ENCODE assay signal across 33 cellular contexts in the genomic region with DNA sequence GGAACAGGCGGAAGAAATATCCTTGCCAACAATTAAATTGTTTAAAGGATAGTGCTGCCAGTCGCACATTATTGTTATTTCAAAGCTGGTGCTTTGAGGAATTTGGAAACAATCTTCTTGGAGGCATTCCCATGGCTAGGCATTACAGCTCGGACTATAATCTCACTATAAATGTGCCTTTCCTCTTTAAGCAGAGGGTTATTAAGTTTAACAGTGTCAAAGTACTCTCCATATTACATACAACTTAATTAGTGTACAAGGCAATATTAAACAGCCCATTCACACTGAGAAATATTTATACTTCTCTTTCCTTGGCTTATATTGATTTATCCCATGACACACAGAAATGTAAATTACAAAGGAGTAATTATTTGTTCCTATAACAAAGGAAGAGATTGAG. TPM values are rescaled to one million over a fixed set of nuclear protein-coding genes. Genes with fewer than 3 reads are reported as not detected.
"Had no signal": no experiment of that assay in that cellular context is flagged by ENCODE, and none has a peak within 500 bp of the region (broad histone marks: within the 10 kb centered on the region; RNA-seq: fewer than 3 reads in every experiment).

No MANE protein-coding gene starts in this region.

- H3K9me3 ChIP-seq: ascending aorta, breast epithelium, esophagus squamous epithelium, gastroesophageal sphincter had no signal

- H3K36me3 ChIP-seq: ascending aorta, breast epithelium, cardiac muscle cell, esophagus squamous epithelium, gastroesophageal sphincter had no signal

- H3K27ac ChIP-seq: ascending aorta, cardiac muscle cell, epithelial cell of prostate, esophagus squamous epithelium, gastroesophageal sphincter had no signal

- H3K4me1 ChIP-seq: ascending aorta, breast epithelium had no signal

- H3K27me3 ChIP-seq: ascending aorta, breast epithelium, esophagus squamous epithelium, gastroesophageal sphincter had no signal

- H3K4me3 ChIP-seq: ascending aorta, breast epithelium, cardiac muscle cell, esophagus squamous epithelium, gastroesophageal sphincter had no signal

- ATAC-seq: activated CD4-positive, alpha-beta T cell treated with anti-CD3 and anti-CD28 coated beads for 36 hours; activated CD8-positive, alpha-beta memory T cell treated with anti-CD3 and anti-CD28 coated beads, Interleukin-2, amount 10 ng/mL, durations not matched to agents 7 days and 5 days; activated CD8-positive, alpha-beta T cell treated with anti-CD3 and anti-CD28 coated beads, Interleukin-2, amount 10 ng/mL, durations not matched to agents 7 days and 5 days; activated naive CD4-positive, alpha-beta T cell treated with anti-CD3 and anti-CD28 coated beads, Interleukin-2, amount 50 U/mL, for 72 hours; gastroesophageal sphincter had no signal

- DNase-seq: activated CD4-positive, alpha-beta memory T cell treated with anti-CD3 and anti-CD28 coated beads for 36 hours; activated CD4-positive, alpha-beta T cell treated with anti-CD3 and anti-CD28 coated beads for 36 hours; activated CD4-positive, alpha-beta T cell treated with anti-CD3 and anti-CD28 coated beads, Interleukin-2, amount 10 ng/mL, durations not matched to agents 24 days and 14 days; activated CD4-positive, CD25-positive, alpha-beta regulatory T cell; activated CD4-positive, CD25-positive, alpha-beta regulatory T cell treated with anti-CD3 and anti-CD28 coated beads, Interleukin-2, amount 50 U/mL, for 72 hours; activated CD8-positive, alpha-beta memory T cell treated with anti-CD3 and anti-CD28 coated beads, Interleukin-2, amount 10 ng/mL, durations not matched to agents 7 days and 5 days; activated CD8-positive, alpha-beta memory T cell treated with anti-CD3 and anti-CD28 coated beads, Interleukin-2, amount 50 U/mL, for 4 hours; activated CD8-positive, alpha-beta T cell treated with anti-CD3 and anti-CD28 coated beads, Interleukin-2, amount 10 ng/mL, durations not matched to agents 7 days and 5 days; activated gamma-delta T cell; activated naive CD4-positive, alpha-beta T cell; activated naive CD4-positive, alpha-beta T cell treated with anti-CD3 and anti-CD28 coated beads, Interleukin-2, amount 10 ng/mL, durations not matched to agents 7 days and 5 days; activated naive CD8-positive, alpha-beta T cell treated with anti-CD3 and anti-CD28 coated beads, Interleukin-2, amount 10 ng/mL, durations not matched to agents 7 days and 5 days; activated T-cell treated with anti-CD3 and anti-CD28 coated beads, Interleukin-2, amount 50 U/mL, for 1 hour; activated T-cell treated with anti-CD3 and anti-CD28 coated beads, Interleukin-2, amount 50 U/mL, for 48 hours; central memory CD4-positive, alpha-beta T cell; cerebellar nuclear complex; cortex of kidney; effector CD8-positive, alpha-beta T cell; esophagus squamous epithelium; foreskin melanocyte; T-helper 2 cell had no signal

- FAIRE-seq: endometrium, endothelial cell of umbilical vein had no signal

RNA-seq across cellular contexts. Expression of a gene that starts 54.0 kb away (rescaled TPM):
- total RNA-seq: activated CD4-positive, alpha-beta memory T cell treated with anti-CD3 and anti-CD28 coated beads for 36 hours; activated CD4-positive, alpha-beta T cell treated with anti-CD3 and anti-CD28 coated beads for 36 hours; activated CD4-positive, alpha-beta T cell treated with anti-CD3 and anti-CD28 coated beads, Interleukin-2, amount 10 ng/mL, durations not matched to agents 24 days and 14 days; activated CD8-positive, alpha-beta memory T cell treated with anti-CD3 and anti-CD28 coated beads for 36 hours; activated CD8-positive, alpha-beta memory T cell treated with anti-CD3 and anti-CD28 coated beads, Interleukin-2, amount 10 ng/mL, durations not matched to agents 7 days and 5 days; activated CD8-positive, alpha-beta T cell treated with anti-CD3 and anti-CD28 coated beads, Interleukin-2, amount 10 ng/mL, durations not matched to agents 7 days and 5 days; activated naive CD4-positive, alpha-beta T cell treated with anti-CD3 and anti-CD28 coated beads, Interleukin-2, amount 50 U/mL, for 72 hours; activated naive CD8-positive, alpha-beta T cell treated with anti-CD3 and anti-CD28 coated beads, Interleukin-2, amount 10 ng/mL, durations not matched to agents 7 days and 5 days; ascending aorta; endothelial cell of umbilical vein; fibroblast of lung; fibroblast of villous mesenchyme; T-helper 1 cell treated with Interleukin-12 subunit alpha and Interleukin-12 subunit beta and Interleukin-4 antibody, amounts not matched to agents 30 ng/mL and 1 ng/mL, for 36 hours had no signal
- polyA plus RNA-seq: cardiac muscle cell, fibroblast of lung had no signal
